In the genomic region with DNA sequence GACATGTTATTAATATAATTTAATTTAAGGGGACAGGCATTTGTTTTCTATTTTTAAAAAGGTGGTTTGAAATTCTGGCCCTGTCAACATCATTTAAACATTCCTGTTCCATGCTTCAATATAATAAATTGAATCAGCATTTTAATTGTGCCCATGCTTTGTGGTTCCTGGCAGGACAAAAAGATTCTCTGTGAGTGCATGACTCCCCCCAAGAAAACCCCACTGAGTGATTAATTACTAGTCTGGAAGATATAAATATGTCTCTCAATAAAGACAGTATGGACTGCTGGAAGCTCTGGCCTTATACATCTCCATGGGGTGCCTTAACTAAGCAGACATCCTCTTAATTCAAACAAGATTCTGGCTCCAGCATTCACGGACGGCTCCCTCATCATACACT, we compare ENCODE assay signal across 1 cellular context.
TF ChIP-seq lines count a peak whose summit lies in the region.

No MANE protein-coding gene starts in this region.

TF ChIP-seq in SK-N-SH, 30 proteins besides CTCF, POLR2A, EP300 and RAD21 (continued from another document):
- TF ChIP-seq MEF2A (IDR thresholded peaks at IDR 0.05; ENCODE audit: borderline replicate concordance, low read depth) (no peak), GABPA (IDR thresholded peaks at IDR 0.05; ENCODE audit: low read depth) (no peak), SMC3 (IDR thresholded peaks at IDR 0.05; ENCODE audit: low read depth, low read length) (no peak)
